17 cellular contexts compared by ENCODE assay signal in the genomic region with DNA sequence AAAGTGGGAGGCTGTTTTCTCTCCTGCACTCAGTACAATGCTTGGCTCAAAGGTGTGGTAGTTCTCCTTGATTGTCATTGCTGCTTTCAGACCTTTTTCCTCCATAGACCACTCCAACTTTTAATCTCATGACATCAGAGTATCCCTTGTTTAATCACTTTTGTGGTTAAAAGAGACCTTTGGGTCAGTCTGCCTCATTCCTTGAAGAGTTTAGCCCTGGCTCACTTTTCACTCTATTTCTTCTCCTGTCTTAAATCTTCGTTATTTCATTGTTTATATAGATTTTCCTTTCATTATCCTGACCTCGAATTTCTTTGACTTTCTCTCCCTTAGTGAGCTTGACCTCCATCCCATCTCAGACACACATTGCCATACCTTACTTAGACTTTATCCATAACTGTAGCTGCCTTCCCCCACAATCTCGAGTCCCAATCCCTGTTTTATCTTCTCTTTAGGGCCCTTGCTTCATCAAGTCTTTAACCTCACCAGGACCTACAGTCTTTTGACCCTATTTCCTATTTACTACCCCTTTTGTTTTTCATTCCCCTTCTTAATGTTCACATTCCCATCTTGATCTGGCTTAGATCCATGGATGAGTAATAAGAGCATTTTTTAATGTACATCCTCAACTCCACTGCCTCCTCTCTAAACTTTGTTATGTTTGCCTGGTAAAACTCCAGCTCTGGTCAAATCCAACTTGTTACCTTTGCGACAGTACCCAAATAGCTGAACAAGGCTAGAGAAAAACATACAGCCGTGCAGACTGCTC. TPM values are rescaled to one million over a fixed set of nuclear protein-coding genes. Genes with fewer than 3 reads are reported as not detected.
DNase-seq lines count a peak whose midpoint lies in the region; ATAC-seq, FAIRE-seq and TF ChIP-seq lines count a peak whose summit lies in the region.
"Had no signal": no experiment of that assay in that cellular context is flagged by ENCODE, and none has a peak within 500 bp of the region (broad histone marks: within the 10 kb centered on the region; RNA-seq: fewer than 3 reads in every experiment).

No MANE protein-coding gene starts in this region.

- ATAC-seq in activated naive CD8-positive, alpha-beta T cell treated with anti-CD3 and anti-CD28 coated beads, Interleukin-2, amount 50 U/mL, for 24 hours: no peak
- ATAC-seq: gastroesophageal sphincter had no signal

- no peak overlapping the region for H3K4me3 Mint-ChIP-seq in activated naive CD8-positive, alpha-beta T cell treated with anti-CD3 and anti-CD28 coated beads, Interleukin-2, amount 50 U/mL, for 24 hours

- 27% methylated on average over 5 of the region's 5 CpGs for WGBS in SK-N-SH (ENCODE audit: low lambda C conversion rate)
- 75 to 80% (median 77%) methylated on average over 5 of the region's 5 CpGs for WGBS in small intestine, 3 donors

- CTCF ChIA-PET in SK-N-SH (lab: Yijun Ruan, JAX): interaction anchor here (0.7 kb wide), 2 partner anchors 103 to 640 kb away, joined by 3 read pairs; no protein-coding TSS in a partner anchor

- peaks cover 63% of the 10 kb centered on the region for H4K20me1 ChIP-seq in SK-N-SH (ENCODE audit: insufficient read depth)

- no peaks in the 10 kb centered on the region for H3K27me3 Mint-ChIP-seq in activated naive CD8-positive, alpha-beta T cell treated with anti-CD3 and anti-CD28 coated beads, Interleukin-2, amount 50 U/mL, for 24 hours

- peaks cover 10% of the 10 kb centered on the region for H3K36me3 Mint-ChIP-seq in activated naive CD8-positive, alpha-beta T cell treated with anti-CD3 and anti-CD28 coated beads, Interleukin-2, amount 50 U/mL, for 24 hours (ENCODE audit: low read depth)

- TF ChIP-seq CTCF in SK-N-SH (IDR thresholded peaks at IDR 0.05): no peak
- TF ChIP-seq CTCF in fibroblast of villous mesenchyme (IDR thresholded peaks at IDR 0.05; ENCODE audit: insufficient read depth, low read depth, low read length): no peak

- peak overlapping the region; percentile 71 for H3K4me2 ChIP-seq in SK-N-SH
- H3K4me2 ChIP-seq: KMS-11 had no signal

- H3K27ac Mint-ChIP-seq in activated naive CD8-positive, alpha-beta T cell treated with anti-CD3 and anti-CD28 coated beads, Interleukin-2, amount 50 U/mL, for 24 hours: no peak overlapping the region

- peak in 1 of 2 experiments; percentile 71; a peak in 1 of 4 replicates for TF ChIP-seq EP300 in SK-N-SH (IDR thresholded peaks at IDR 0.05; ENCODE audit: borderline replicate concordance in 1 of 2, low read depth in 1 of 2, low read length in 1 of 2)

- H3K79me2 ChIP-seq in ACC112 (ENCODE audit: control insufficient read depth, insufficient read depth, low read length, unreplicated experiment) (peaks cover 88% of the 10 kb centered on the region), SK-N-SH (ENCODE audit: insufficient read depth) (peaks cover 99% of the 10 kb centered on the region)

- H3K27me3 ChIP-seq in ACC112 (ENCODE audit: insufficient read depth, low read length) (no peaks in the 10 kb centered on the region), SK-N-SH (ENCODE audit: insufficient read depth) (no peaks in the 10 kb centered on the region), small intestine (ENCODE audit: control insufficient read depth in 2 of 2, insufficient read depth in 2 of 2, low read length in 2 of 2) (no peaks in the 10 kb centered on the region)
- H3K27me3 ChIP-seq: gastroesophageal sphincter had no signal

- peak overlapping the region; percentile 38 for H3K4me3 ChIP-seq in ACC112 (ENCODE audit: low read depth, low read length)
- H3K4me3 ChIP-seq in SK-N-SH (ENCODE audit: low read depth in 2 of 2, low read length in 1 of 2): peak overlapping the region in 1 of 2 experiments; percentile 12; a peak in 3 of 4 replicates
- peak overlapping the region; percentile 13 for H3K4me3 ChIP-seq in fibroblast of villous mesenchyme (ENCODE audit: low read depth, low read length)
- no peak overlapping the region for H3K4me3 ChIP-seq in small intestine (ENCODE audit: low read depth in 1 of 2, low read length in 2 of 2)
- H3K4me3 ChIP-seq: gastroesophageal sphincter had no signal

- no peaks in the 10 kb centered on the region for H3K36me3 ChIP-seq in ACC112 (ENCODE audit: insufficient read depth, low read length)
- H3K36me3 ChIP-seq in SK-N-SH (replicated peaks in 1 of 2; ENCODE audit: control insufficient read depth in 1 of 2, insufficient read depth in 2 of 2, low read length in 1 of 2): peaks cover 0 to 10% of the 10 kb centered on the region in 2 experiments
- H3K36me3 ChIP-seq in small intestine (ENCODE audit: control insufficient read depth in 2 of 2, insufficient read depth in 2 of 2, low read length in 2 of 2): no peaks in the 10 kb centered on the region

- POLR2A ChIA-PET in SK-N-SH (lab: Yijun Ruan, JAX): no interaction called here

- TF ChIP-seq RAD21 in SK-N-SH (IDR thresholded peaks at IDR 0.05; ENCODE audit: low read length): no peak

- no peak for DNase-seq in H54 (ENCODE audit: insufficient read length, low spot score)
- no peak for DNase-seq in SK-N-SH
- DNase-seq in fibroblast of villous mesenchyme (ENCODE audit: low read depth): peak; percentile 90
- DNase-seq in RKO (ENCODE audit: low spot score): no peak
- DNase-seq in NOMO-1 treated with DMSO at 0.1 percent for 48 hours (lab: John Stamatoyannopoulos, UW; ENCODE audit: unreplicated experiment): no peak
- DNase-seq in small intestine: no peak
- no peak for DNase-seq in activated naive CD8-positive, alpha-beta T cell treated with anti-CD3 and anti-CD28 coated beads, Interleukin-2, amount 50 U/mL, for 24 hours
- DNase-seq: activated CD4-positive, alpha-beta T cell treated with anti-CD3 and anti-CD28 coated beads for 48 hours; midbrain; NCI-H1436 treated with DMSO at 0.1 percent for 48 hours; NCI-H510A treated with DMSO at 0.1 percent for 48 hours; occipital lobe; RPMI8226; T-helper 2 cell had no signal

- H3K27ac ChIP-seq in ACC112 (ENCODE audit: low read depth, low read length): peak overlapping the region; percentile 75
- H3K27ac ChIP-seq in SK-N-SH (ENCODE audit: low read depth in 2 of 2, low read length in 1 of 2): peak overlapping the region; percentile 47 to 82; a peak in 3 of 4 replicates
- H3K27ac ChIP-seq in small intestine (ENCODE audit: low read depth in 1 of 2, low read length in 1 of 2): no peak overlapping the region
- H3K27ac ChIP-seq: gastroesophageal sphincter, KMS-11 had no signal

- TF ChIP-seq POLR2A in H54 (IDR thresholded peaks at IDR 0.05; ENCODE audit: low read depth, low read length): no peak

- no peaks in the 10 kb centered on the region for H3K9me2 ChIP-seq in SK-N-SH

- H3K4me1 ChIP-seq in ACC112 (ENCODE audit: control insufficient read depth, insufficient read depth, low read length, unreplicated experiment) (peaks cover 68% of the 10 kb centered on the region), SK-N-SH (ENCODE audit: control insufficient read depth in 1 of 2, insufficient read depth in 2 of 2, low read depth in 1 of 2, low read length in 1 of 2) (peaks cover 19 to 84% of the 10 kb centered on the region in 2 experiments), small intestine (ENCODE audit: control insufficient read depth in 2 of 2, insufficient read depth in 1 of 2, low read depth in 1 of 2, low read length in 1 of 2) (no peaks in the 10 kb centered on the region)

- H3K4me1 Mint-ChIP-seq in activated naive CD8-positive, alpha-beta T cell treated with anti-CD3 and anti-CD28 coated beads, Interleukin-2, amount 50 U/mL, for 24 hours: peaks cover 16% of the 10 kb centered on the region

- peak; percentile 41 for FAIRE-seq in H54 (lab: Jason Lieb, UNC)
- no peak for FAIRE-seq in small intestine (lab: Jason Lieb, UNC)

- H2AFZ ChIP-seq in ACC112 (ENCODE audit: low read length, unreplicated experiment) (no peak overlapping the region), SK-N-SH (ENCODE audit: low read depth) (no peak overlapping the region)

- H3K9me3 Mint-ChIP-seq in activated naive CD8-positive, alpha-beta T cell treated with anti-CD3 and anti-CD28 coated beads, Interleukin-2, amount 50 U/mL, for 24 hours: no peaks in the 10 kb centered on the region

- H3K9me3 ChIP-seq in SK-N-SH (no peaks in the 10 kb centered on the region), small intestine (ENCODE audit: control insufficient read depth, low read depth) (no peaks in the 10 kb centered on the region)
- H3K9me3 ChIP-seq: gastroesophageal sphincter had no signal

- peaks cover 62% of the 10 kb centered on the region for H3F3A ChIP-seq in SK-N-SH (replicated peaks; ENCODE audit: insufficient read depth)

- peak overlapping the region; percentile 40; the same call in 1 of the 2 replicates for H3K9ac ChIP-seq in SK-N-SH
- H3K9ac ChIP-seq: KMS-11 had no signal

TF ChIP-seq in SK-N-SH, 30 proteins besides CTCF, POLR2A, EP300 and RAD21 (continues in another document):
- TF ChIP-seq ELF1 (IDR thresholded peaks at IDR 0.05) (peak; percentile 34; the same call in 1 of the 2 replicates), RFX5 (IDR thresholded peaks at IDR 0.05; ENCODE audit: low read length) (no peak), MXI1 (IDR thresholded peaks at IDR 0.05; ENCODE audit: low read depth, low read length) (no peak), RCOR1 (IDR thresholded peaks at IDR 0.05; ENCODE audit: low read length) (no peak), TCF12 (IDR thresholded peaks at IDR 0.05) (peak; percentile 83)
- TF ChIP-seq, protein P1, sequence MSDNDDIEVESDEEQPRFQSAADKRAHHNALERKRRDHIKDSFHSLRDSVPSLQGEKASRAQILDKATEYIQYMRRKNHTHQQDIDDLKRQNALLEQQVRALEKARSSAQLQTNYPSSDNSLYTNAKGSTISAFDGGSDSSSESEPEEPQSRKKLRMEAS (IDR thresholded peaks at IDR 0.05; ENCODE audit: low read depth): no peak
- TF ChIP-seq, protein P2, sequence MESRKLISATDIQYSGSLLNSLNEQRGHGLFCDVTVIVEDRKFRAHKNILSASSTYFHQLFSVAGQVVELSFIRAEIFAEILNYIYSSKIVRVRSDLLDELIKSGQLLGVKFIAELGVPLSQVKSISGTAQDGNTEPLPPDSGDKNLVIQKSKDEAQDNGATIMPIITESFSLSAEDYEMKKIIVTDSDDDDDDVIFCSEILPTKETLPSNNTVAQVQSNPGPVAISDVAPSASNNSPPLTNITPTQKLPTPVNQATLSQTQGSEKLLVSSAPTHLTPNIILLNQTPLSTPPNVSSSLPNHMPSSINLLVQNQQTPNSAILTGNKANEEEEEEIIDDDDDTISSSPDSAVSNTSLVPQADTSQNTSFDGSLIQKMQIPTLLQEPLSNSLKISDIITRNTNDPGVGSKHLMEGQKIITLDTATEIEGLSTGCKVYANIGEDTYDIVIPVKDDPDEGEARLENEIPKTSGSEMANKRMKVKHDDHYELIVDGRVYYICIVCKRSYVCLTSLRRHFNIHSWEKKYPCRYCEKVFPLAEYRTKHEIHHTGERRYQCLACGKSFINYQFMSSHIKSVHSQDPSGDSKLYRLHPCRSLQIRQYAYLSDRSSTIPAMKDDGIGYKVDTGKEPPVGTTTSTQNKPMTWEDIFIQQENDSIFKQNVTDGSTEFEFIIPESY (IDR thresholded peaks at IDR 0.05; ENCODE audit: borderline replicate concordance, low read depth): no peak

RNA-seq across cellular contexts. Expression of a gene that starts 9.5 kb away (rescaled TPM):
- polyA plus RNA-seq in SK-N-SH (2012; rRNA removed) (202 and 257 TPM in 2 replicates), small intestine (10 to 100 TPM; 15.4 to 55.9 (median 22.4) TPM)
- 276 and 300 TPM in 2 replicates for polyA plus RNA-seq in SK-N-SH (2012; cell fraction: cytosol; rRNA removed)
- 68.9 and 142 TPM in 2 replicates for polyA plus RNA-seq in SK-N-SH (2012; cell fraction: nucleus; rRNA removed)
- total RNA-seq in fibroblast of villous mesenchyme: 113 and 190 TPM in 2 replicates

Comparison
In these comparisons a context has a peak if more than half of its experiments do, and no peak if none do; other contexts are left out.
1. H3K27ac ChIP-seq: peak in ACC112 (single experiment) and SK-N-SH (2 of 2); none in small intestine (0 of 2).
2. H3K4me3 ChIP-seq: peak in ACC112 (single experiment) and fibroblast of villous mesenchyme (single experiment); none in small intestine (0 of 2).